Comparison of ENCODE assay signal across 11 cellular contexts in genomic region chr13:46992383-46992952, GRCh38.
DNase-seq lines count a peak whose midpoint lies in the region; ATAC-seq and TF ChIP-seq lines count a peak whose summit lies in the region.
"Had no signal": no experiment of that assay in that cellular context is flagged by ENCODE, and none has a peak within 500 bp of the region (broad histone marks: within the 10 kb centered on the region; RNA-seq: fewer than 3 reads in every experiment).

No MANE protein-coding gene starts in this region.

- no peaks in the 10 kb centered on the region for H3K4me1 Mint-ChIP-seq in HFFc6 (ENCODE audit: low read depth)

- H3K4ac ChIP-seq in mesenchymal stem cell (ENCODE audit: low read depth in 1 of 2, low read length in 2 of 2), result no peak overlapping the region

- no peak overlapping the region for H2BK15ac ChIP-seq in mesenchymal stem cell (ENCODE audit: low read depth, poor library complexity, severe bottlenecking)

- H3K4me2 ChIP-seq in mesenchymal stem cell (ENCODE audit: low read length, poor library complexity, severe bottlenecking), result no peak overlapping the region

- H3K36me3 Mint-ChIP-seq in HFFc6 (ENCODE audit: low read depth), result no peaks in the 10 kb centered on the region

- no peak overlapping the region for H2AFZ ChIP-seq in mesenchymal stem cell (ENCODE audit: low read depth, low read length)

- no peak overlapping the region for H2BK5ac ChIP-seq in mesenchymal stem cell (ENCODE audit: low read depth, low read length, poor library complexity, severe bottlenecking)

- H3K36me3 ChIP-seq in mesenchymal stem cell (ENCODE audit: control insufficient read depth in 1 of 2, insufficient read depth in 2 of 2, low read depth in 1 of 2, low read length in 2 of 2), result no peaks in the 10 kb centered on the region
- H3K36me3 ChIP-seq: gastrocnemius medialis had no signal

- no peak overlapping the region for H2BK12ac ChIP-seq in mesenchymal stem cell (ENCODE audit: low read length in 2 of 2)

- TF ChIP-seq CTCF in HFFc6 (IDR thresholded peaks at IDR 0.05), result peak; percentile 48; the same call in 1 of the 2 replicates

- H3K4me1 ChIP-seq in mesenchymal stem cell (ENCODE audit: control insufficient read depth, insufficient read depth, low read depth, low read length), result no peaks in the 10 kb centered on the region
- H3K4me1 ChIP-seq: gastrocnemius medialis had no signal

- peak; percentile 30 for DNase-seq in ELF-1 (ENCODE audit: low read depth, low spot score)
- DNase-seq in HFFc6, result no peak
- peak; percentile 16 for DNase-seq in RPMI8226
- peak; percentile 39 for DNase-seq in iPS-NIHi11 (ENCODE audit: low spot score)
- no peak for DNase-seq in stimulated activated CD4-positive, alpha-beta T cell treated with anti-CD3 and anti-CD28 coated beads, Interleukin-4, amount 100 ng/mL, for 24 hours
- no peak for DNase-seq in mesenchymal stem cell
- DNase-seq: gastrocnemius medialis, MV-4-11, posterior cingulate gyrus had no signal

- no peak overlapping the region for H3K4me3 Mint-ChIP-seq in HFFc6

- WGBS in mesenchymal stem cell, result 92% methylated on average over 3 of the region's 3 CpGs

- H3K14ac ChIP-seq in mesenchymal stem cell (ENCODE audit: low read length in 2 of 2), result no peak overlapping the region

- H3K18ac ChIP-seq in mesenchymal stem cell (ENCODE audit: low read depth in 1 of 2, low read length in 2 of 2), result no peak overlapping the region

- H3K27ac Mint-ChIP-seq in HFFc6, result no peak overlapping the region

- no peak overlapping the region for H4K8ac ChIP-seq in mesenchymal stem cell (ENCODE audit: low read length)

- no peak overlapping the region for H2AK5ac ChIP-seq in mesenchymal stem cell (ENCODE audit: low read length, severe bottlenecking)

- no peaks in the 10 kb centered on the region for H3K27me3 ChIP-seq in mesenchymal stem cell (ENCODE audit: control insufficient read depth in 1 of 2, insufficient read depth in 1 of 2, low read length in 2 of 2)
- H3K27me3 ChIP-seq: gastrocnemius medialis had no signal

- no peaks in the 10 kb centered on the region; the same call in 1 of the 2 replicates for H3K9me3 Mint-ChIP-seq in HFFc6

- no peak overlapping the region for H2BK120ac ChIP-seq in mesenchymal stem cell (ENCODE audit: low read depth, low read length)

- H3K27me3 Mint-ChIP-seq in HFFc6 (ENCODE audit: insufficient read depth), result peaks cover 4% of the 10 kb centered on the region

- no peak overlapping the region for H4K91ac ChIP-seq in mesenchymal stem cell (ENCODE audit: low read length)

- no peak overlapping the region for H3K23ac ChIP-seq in mesenchymal stem cell (ENCODE audit: low read length in 2 of 2)

- no peaks in the 10 kb centered on the region for H3K9me3 ChIP-seq in mesenchymal stem cell (ENCODE audit: control insufficient read depth, low read length)
- H3K9me3 ChIP-seq: gastrocnemius medialis had no signal

- H3K27ac ChIP-seq in mesenchymal stem cell (ENCODE audit: low read length, poor library complexity, severe bottlenecking), result no peak overlapping the region
- H3K27ac ChIP-seq: gastrocnemius medialis had no signal

- no peak overlapping the region for H3K4me3 ChIP-seq in mesenchymal stem cell (ENCODE audit: insufficient read depth in 1 of 2, low read depth in 1 of 2, low read length in 2 of 2)
- H3K4me3 ChIP-seq: gastrocnemius medialis had no signal

- no peak overlapping the region for H3K9ac ChIP-seq in mesenchymal stem cell (ENCODE audit: low read length)

- no peaks in the 10 kb centered on the region for H3K79me1 ChIP-seq in mesenchymal stem cell (replicated peaks; ENCODE audit: low read length, poor library complexity, severe bottlenecking)

- ATAC-seq in HG03097 (IDR thresholded peaks at IDR 0.05; ENCODE audit: low FRiP score, unreplicated experiment), result no peak
- no peak for ATAC-seq in GM21529 (IDR thresholded peaks at IDR 0.05; ENCODE audit: unreplicated experiment)
- ATAC-seq: gastrocnemius medialis had no signal

Comparison
In these comparisons a context has a peak if more than half of its experiments do, and no peak if none do; other contexts are left out.
1. DNase-seq: peak in ELF-1 (single experiment), RPMI8226 (single experiment) and iPS-NIHi11 (single experiment); none in HFFc6 (single experiment), stimulated activated CD4-positive, alpha-beta T cell treated with anti-CD3 and anti-CD28 coated beads, Interleukin-4, amount 100 ng/mL, for 24 hours (single experiment) and mesenchymal stem cell (single experiment).